In genomic region chr1:219506337-219506944, GRCh38 we compare ENCODE assay signal across 16 cellular contexts.
DNase-seq lines count a peak whose midpoint lies in the region; ATAC-seq and TF ChIP-seq lines count a peak whose summit lies in the region.
"Had no signal": no experiment of that assay in that cellular context is flagged by ENCODE, and none has a peak within 500 bp of the region (broad histone marks: within the 10 kb centered on the region; RNA-seq: fewer than 3 reads in every experiment).

No MANE protein-coding gene starts in this region.

- H3K27me3 ChIP-seq in neuronal stem cell (ENCODE audit: control insufficient read depth in 3 of 3, insufficient read depth in 3 of 3, low read depth in 1 of 3, low read length in 3 of 3) (no peaks in the 10 kb centered on the region), MG63 (peaks cover 2% of the 10 kb centered on the region; the same call in 1 of the 2 replicates), neural progenitor cell (no peaks in the 10 kb centered on the region)
- no peaks in the 10 kb centered on the region for H3K27me3 ChIP-seq in naive thymus-derived CD4-positive, alpha-beta T cell (ENCODE audit: control insufficient read depth in 2 of 2, insufficient read depth in 2 of 2, low read length in 2 of 2)
- H3K27me3 ChIP-seq: BLaER1 treated with 17β-estradiol and CSF1 and Interleukin-3, amounts not matched to agents 10 nM and 100 nM; Peyer's patch had no signal

- peak; percentile 3 for DNase-seq in ELF-1 (ENCODE audit: low read depth, low spot score)
- peak; percentile 22 for DNase-seq in NCI-H524 treated with DMSO at 0.1 percent for 48 hours (lab: John Stamatoyannopoulos, UW)
- peak; percentile 32 for DNase-seq in fibroblast of villous mesenchyme (ENCODE audit: low read depth)
- DNase-seq in neuronal stem cell (ENCODE audit: low spot score) = no peak
- DNase-seq in MG63 = no peak
- DNase-seq in naive thymus-derived CD4-positive, alpha-beta T cell = no peak
- DNase-seq in AG08395 (ENCODE audit: low spot score) = no peak
- DNase-seq in neural progenitor cell (ENCODE audit: low spot score) = no peak
- DNase-seq: DMS 273 treated with DMSO at 0.1 percent for 48 hours, NCI-H1930, NCI-H446 treated with DMSO at 0.1 percent for 48 hours, Peyer's patch had no signal

- WGBS in neuronal stem cell (ENCODE audit: extremely low coverage in 2 of 2, insufficient read length in 2 of 2, insufficient replicate concordance in 1 of 2), 2 donors = no CpG with 5 or more reads among the region's 4 CpGs

- no peak overlapping the region for H3K4me3 Mint-ChIP-seq in naive thymus-derived CD4-positive, alpha-beta T cell
- no peak overlapping the region for H3K4me3 Mint-ChIP-seq in neural progenitor cell

- no peak overlapping the region for H2BK12ac ChIP-seq in neuronal stem cell (ENCODE audit: low read length)

- no peak overlapping the region for H4K8ac ChIP-seq in neuronal stem cell (ENCODE audit: low read depth, low read length)

- no peak for TF ChIP-seq CTCF in fibroblast of villous mesenchyme (IDR thresholded peaks at IDR 0.05; ENCODE audit: insufficient read depth, low read depth, low read length)
- no peak for TF ChIP-seq CTCF in neural progenitor cell (IDR thresholded peaks at IDR 0.05)

- H3K27ac ChIP-seq in neuronal stem cell (replicated peaks; ENCODE audit: low read length) (no peak overlapping the region), neural progenitor cell (no peak overlapping the region)
- H3K27ac ChIP-seq in naive thymus-derived CD4-positive, alpha-beta T cell (ENCODE audit: low read depth, low read length) = no peak overlapping the region
- H3K27ac ChIP-seq: BLaER1 treated with 17β-estradiol and CSF1 and Interleukin-3, amounts not matched to agents 10 nM and 100 nM; HL-60; SK-N-MC had no signal

- no peak overlapping the region for H3K23ac ChIP-seq in neuronal stem cell (ENCODE audit: low read depth, low read length, poor library complexity)

- no peaks in the 10 kb centered on the region for H3F3A ChIP-seq in neural progenitor cell (ENCODE audit: low read depth)

- no peak overlapping the region for H3K27ac Mint-ChIP-seq in naive thymus-derived CD4-positive, alpha-beta T cell
- no peak overlapping the region for H3K27ac Mint-ChIP-seq in neural progenitor cell

- H2BK15ac ChIP-seq in neuronal stem cell (ENCODE audit: low read length) = no peak overlapping the region

- H3K79me2 ChIP-seq in neural progenitor cell (ENCODE audit: low read depth) = no peaks in the 10 kb centered on the region

- CTCF ChIA-PET in naive thymus-derived CD4-positive, alpha-beta T cell (lab: Charles Lee) = no interaction called here

- no peak overlapping the region for H3K18ac ChIP-seq in neuronal stem cell (ENCODE audit: low read length)

- no peaks in the 10 kb centered on the region for H3K4me1 ChIP-seq in neuronal stem cell (ENCODE audit: control insufficient read depth in 2 of 2, insufficient read depth in 1 of 2, low read depth in 1 of 2, low read length in 2 of 2)
- no peaks in the 10 kb centered on the region for H3K4me1 ChIP-seq in naive thymus-derived CD4-positive, alpha-beta T cell (ENCODE audit: control insufficient read depth in 2 of 2, insufficient read depth in 2 of 2, low read length in 2 of 2)
- no peaks in the 10 kb centered on the region for H3K4me1 ChIP-seq in neural progenitor cell
- H3K4me1 ChIP-seq: Peyer's patch had no signal

- H3K4ac ChIP-seq in neuronal stem cell (ENCODE audit: low read length) = no peak overlapping the region

- no peak overlapping the region for H2AK5ac ChIP-seq in neuronal stem cell (ENCODE audit: low read depth, low read length)

- POLR2A ChIA-PET in naive thymus-derived CD4-positive, alpha-beta T cell (lab: Charles Lee) = no interaction called here

- H3K4me3 ChIP-seq in fibroblast of villous mesenchyme (ENCODE audit: low read depth, low read length) (no peak overlapping the region), neuronal stem cell (ENCODE audit: low read length in 2 of 2) (no peak overlapping the region), MG63 (no peak overlapping the region), neural progenitor cell (no peak overlapping the region)
- no peak overlapping the region for H3K4me3 ChIP-seq in naive thymus-derived CD4-positive, alpha-beta T cell (ENCODE audit: low read length)
- H3K4me3 ChIP-seq: BLaER1 treated with 17β-estradiol and CSF1 and Interleukin-3, amounts not matched to agents 10 nM and 100 nM; Peyer's patch; SK-N-MC had no signal

- peaks cover 0 to 5% (median 0%) of the 10 kb centered on the region in 5 donors for H3K27me3 Mint-ChIP-seq in naive thymus-derived CD4-positive, alpha-beta T cell
- H3K27me3 Mint-ChIP-seq in neural progenitor cell (ENCODE audit: insufficient read depth, low read depth) = no peaks in the 10 kb centered on the region

- no peak overlapping the region for H2BK5ac ChIP-seq in neuronal stem cell (ENCODE audit: low read length)

- H4K20me1 ChIP-seq in neural progenitor cell (ENCODE audit: low read depth) = no peaks in the 10 kb centered on the region
- H4K20me1 ChIP-seq: BLaER1 treated with 17β-estradiol and CSF1 and Interleukin-3, amounts not matched to agents 10 nM and 100 nM had no signal

- no peaks in the 10 kb centered on the region for H3K9me3 ChIP-seq in neuronal stem cell (replicated peaks in 1 of 2; ENCODE audit: control insufficient read depth in 2 of 2, insufficient read depth in 1 of 2, low read depth in 1 of 2, low read length in 2 of 2)
- H3K9me3 ChIP-seq in MG63 = no peaks in the 10 kb centered on the region
- no peaks in the 10 kb centered on the region for H3K9me3 ChIP-seq in naive thymus-derived CD4-positive, alpha-beta T cell (ENCODE audit: control insufficient read depth in 2 of 3, low read length in 3 of 3)
- no peaks in the 10 kb centered on the region for H3K9me3 ChIP-seq in neural progenitor cell (ENCODE audit: low read depth)
- H3K9me3 ChIP-seq: BLaER1 treated with 17β-estradiol and CSF1 and Interleukin-3, amounts not matched to agents 10 nM and 100 nM; Peyer's patch had no signal

- H3K4me1 Mint-ChIP-seq in naive thymus-derived CD4-positive, alpha-beta T cell = no peaks in the 10 kb centered on the region
- peaks cover 13% of the 10 kb centered on the region for H3K4me1 Mint-ChIP-seq in neural progenitor cell

- no peak overlapping the region for H2BK120ac ChIP-seq in neuronal stem cell (ENCODE audit: low read depth, low read length)

- H2AFZ ChIP-seq in neuronal stem cell (ENCODE audit: low read length) (peak overlapping the region; percentile 21), neural progenitor cell (replicated peaks) (no peak overlapping the region)

- peaks cover 0 to 3% (median 0%) of the 10 kb centered on the region in 11 donors for H3K9me3 Mint-ChIP-seq in naive thymus-derived CD4-positive, alpha-beta T cell
- H3K9me3 Mint-ChIP-seq in neural progenitor cell = no peaks in the 10 kb centered on the region

- H3K14ac ChIP-seq in neuronal stem cell (ENCODE audit: low read length) = no peak overlapping the region

- H3K79me1 ChIP-seq in neuronal stem cell (ENCODE audit: low read depth, low read length) = no peaks in the 10 kb centered on the region

- H3K4me2 ChIP-seq in neuronal stem cell (ENCODE audit: insufficient read depth, low read length, poor library complexity, severe bottlenecking) = no peak overlapping the region
- no peak overlapping the region for H3K4me2 ChIP-seq in neural progenitor cell

- intact Hi-C loops in naive thymus-derived CD4-positive, alpha-beta T cell (cut with micrococcal nuclease) = no loop called here

- ATAC-seq in naive thymus-derived CD4-positive, alpha-beta T cell = no peak
- ATAC-seq: Right ventricle myocardium inferior had no signal

- H3K36me3 Mint-ChIP-seq in naive thymus-derived CD4-positive, alpha-beta T cell = no peaks in the 10 kb centered on the region
- no peaks in the 10 kb centered on the region for H3K36me3 Mint-ChIP-seq in neural progenitor cell

- H3K9ac ChIP-seq in neuronal stem cell (ENCODE audit: low read depth, low read length, poor library complexity) (no peak overlapping the region), neural progenitor cell (no peak overlapping the region)
- H3K9ac ChIP-seq: BLaER1 treated with 17β-estradiol and CSF1 and Interleukin-3, amounts not matched to agents 10 nM and 100 nM had no signal

- no peaks in the 10 kb centered on the region for H3K36me3 ChIP-seq in neuronal stem cell (replicated peaks in 1 of 2; ENCODE audit: control insufficient read depth in 2 of 2, insufficient read depth in 2 of 2, low read length in 2 of 2)
- no peaks in the 10 kb centered on the region for H3K36me3 ChIP-seq in MG63
- H3K36me3 ChIP-seq in naive thymus-derived CD4-positive, alpha-beta T cell (ENCODE audit: control insufficient read depth in 2 of 3, insufficient read depth in 3 of 3, low read length in 3 of 3) = no peaks in the 10 kb centered on the region
- H3K36me3 ChIP-seq in neural progenitor cell = no peaks in the 10 kb centered on the region
- H3K36me3 ChIP-seq: BLaER1 treated with 17β-estradiol and CSF1 and Interleukin-3, amounts not matched to agents 10 nM and 100 nM; Peyer's patch had no signal

- no peak overlapping the region for H4K91ac ChIP-seq in neuronal stem cell (ENCODE audit: low read depth, low read length, poor library complexity)

Comparison
In these comparisons a context has a peak if more than half of its experiments do, and no peak if none do; other contexts are left out.
1. DNase-seq: peak in ELF-1 (single experiment), NCI-H524 treated with DMSO at 0.1 percent for 48 hours (single experiment) and fibroblast of villous mesenchyme (single experiment); none in neuronal stem cell (single experiment), MG63 (single experiment), naive thymus-derived CD4-positive, alpha-beta T cell (0 of 9), AG08395 (single experiment) and neural progenitor cell (single experiment).